In genomic region chr3:20185733-20186599, GRCh38 we compare ENCODE assay signal across 1 cellular context.
TF ChIP-seq lines count a peak whose summit lies in the region.

Gene SGO1 (minus strand): TSS chr3:20186206. CDS start chr3:20184027, 2,179 bp downstream.

TF ChIP-seq in GM12878, 131 proteins besides CTCF, POLR2A, EP300 and RAD21 (continued from another document and continues in another):
- no peak for TF ChIP-seq REST (IDR thresholded peaks at IDR 0.05; ENCODE audit: low read depth, low read length)
- TF ChIP-seq TAF1 (IDR thresholded peaks at IDR 0.05; ENCODE audit: borderline replicate concordance, low read depth, low read length), result peak; percentile 86
- TF ChIP-seq NR2C1 (IDR thresholded peaks at IDR 0.05), result no peak
- TF ChIP-seq PRDM15 (CRISPR knock-in tag; IDR thresholded peaks at IDR 0.05), result peak; percentile 79
- TF ChIP-seq NRF1 (conservative IDR thresholded peaks at IDR 0.05; ENCODE audit: low read depth, low read length), result peak; percentile 21; the same call in 1 of the 2 replicates
- no peak for TF ChIP-seq E2F8 (IDR thresholded peaks at IDR 0.05; ENCODE audit: low read depth, partially characterized antibody)
- peak; percentile 92 for TF ChIP-seq ZBTB4 (CRISPR knock-in tag; IDR thresholded peaks at IDR 0.05)
- TF ChIP-seq ZNF592 (IDR thresholded peaks at IDR 0.05), result no peak
- TF ChIP-seq ZBED1 (IDR thresholded peaks at IDR 0.05; ENCODE audit: borderline replicate concordance), result no peak
- TF ChIP-seq STAT3 (IDR thresholded peaks at IDR 0.05; ENCODE audit: low read depth, low read length), result no peak
- TF ChIP-seq PBX3 (IDR thresholded peaks at IDR 0.05; ENCODE audit: insufficient replicate concordance, low read depth, low read length), result peak; percentile 24
- no peak for TF ChIP-seq HSF1 (IDR thresholded peaks at IDR 0.05; ENCODE audit: low read depth, low read length)
- no peak for TF ChIP-seq ZBTB33 (IDR thresholded peaks at IDR 0.05)
- TF ChIP-seq MEF2B (IDR thresholded peaks at IDR 0.05; ENCODE audit: partially characterized antibody, poor library complexity, severe bottlenecking), result peak; percentile 80
- peak; percentile 100 for TF ChIP-seq SIN3A (IDR thresholded peaks at IDR 0.05; ENCODE audit: low read depth, low read length)
- peak in 1 of 2 experiments; percentile 75; a peak in 2 of 4 replicates for TF ChIP-seq ETV6 (conservative IDR thresholded peaks at IDR 0.05 in 1 of 2, IDR thresholded peaks at IDR 0.05 in 1 of 2; ENCODE audit: borderline replicate concordance in 1 of 2, low read depth in 1 of 2)
- no peak for TF ChIP-seq NR2C2 (IDR thresholded peaks at IDR 0.05; ENCODE audit: borderline replicate concordance, control insufficient read depth, insufficient read length, low read depth)
- no peak for TF ChIP-seq ATF2 (IDR thresholded peaks at IDR 0.05; ENCODE audit: low read length)
- peak; percentile 71; the same call in 1 of the 2 replicates for TF ChIP-seq LARP7 (IDR thresholded peaks at IDR 0.05)
- no peak for TF ChIP-seq SKIL (IDR thresholded peaks at IDR 0.05; ENCODE audit: low read depth, poor library complexity, severe bottlenecking)
- no peak for TF ChIP-seq ZNF24 (IDR thresholded peaks at IDR 0.05)
